In genomic region chr16:15714393-15715172, GRCh38 we compare ENCODE assay signal across 20 cellular contexts.
A peak's percentile ranks its signal among the peaks of the same experiment; 100 is the strongest.
DNase-seq lines count a peak whose midpoint lies in the region; ATAC-seq, FAIRE-seq and TF ChIP-seq lines count a peak whose summit lies in the region.
"Had no signal": no experiment of that assay in that cellular context is flagged by ENCODE, and none has a peak within 500 bp of the region (broad histone marks: within the 10 kb centered on the region; RNA-seq: fewer than 3 reads in every experiment).

No MANE protein-coding gene starts in this region.

- in situ Hi-C loops in HepG2 (cut with HindIII; ENCODE audit: extremely low pct_ligation_motif_present, low pct_unique_long_range_greater_than_20kb): no loop called here

- no peaks in the 10 kb centered on the region for H3K27me3 ChIP-seq in HepG2 (ENCODE audit: control insufficient read depth in 1 of 2, insufficient read depth in 2 of 2, low read length in 2 of 2)
- no peaks in the 10 kb centered on the region for H3K27me3 ChIP-seq in right lobe of liver
- no peaks in the 10 kb centered on the region for H3K27me3 ChIP-seq in esophagus muscularis mucosa
- no peaks in the 10 kb centered on the region for H3K27me3 ChIP-seq in stomach smooth muscle (ENCODE audit: control insufficient read depth in 1 of 2, insufficient read depth in 2 of 2, low read length in 2 of 2)
- H3K27me3 ChIP-seq in vagina: no peaks in the 10 kb centered on the region

- H3K36me3 ChIP-seq in HepG2 (replicated peaks in 1 of 2; ENCODE audit: control insufficient read depth in 1 of 2, insufficient read depth in 2 of 2, low read length in 2 of 2) (peaks cover 9 to 13% of the 10 kb centered on the region in 2 experiments; a peak in 3 of 5 replicates), right lobe of liver (no peaks in the 10 kb centered on the region), esophagus muscularis mucosa (peaks cover 48 to 100% (median 91%) of the 10 kb centered on the region in 4 donors), stomach smooth muscle (ENCODE audit: control insufficient read depth in 2 of 2, insufficient read depth in 2 of 2, low read length in 2 of 2) (peaks cover 88 to 95% of the 10 kb centered on the region in 2 donors), vagina (peaks cover 0 to 50% of the 10 kb centered on the region in 2 donors)

- H3K4me1 ChIP-seq in HepG2 (ENCODE audit: insufficient read depth, low read length): no peaks in the 10 kb centered on the region
- H3K4me1 ChIP-seq in right lobe of liver: no peaks in the 10 kb centered on the region
- peaks cover 0 to 54% (median 37%) of the 10 kb centered on the region in 4 donors for H3K4me1 ChIP-seq in esophagus muscularis mucosa
- peaks cover 34% of the 10 kb centered on the region for H3K4me1 ChIP-seq in stomach smooth muscle (ENCODE audit: control insufficient read depth, insufficient read depth, low read length)
- H3K4me1 ChIP-seq in vagina: peaks cover 4% of the 10 kb centered on the region

- TF ChIP-seq CTCF in HepG2 (CRISPR knock-in tag; IDR thresholded peaks at IDR 0.05): no peak
- TF ChIP-seq CTCF in right lobe of liver (IDR thresholded peaks at IDR 0.05): no peak
- TF ChIP-seq CTCF in esophagus muscularis mucosa (IDR thresholded peaks at IDR 0.05): no peak
- TF ChIP-seq CTCF in vagina (IDR thresholded peaks at IDR 0.05): no peak

- no peak overlapping the region for H3K4me2 ChIP-seq in HepG2 (ENCODE audit: low read depth, low read length)

- H3K4me3 ChIP-seq in HepG2 (replicated peaks in 1 of 3; ENCODE audit: insufficient read depth in 1 of 3, low read depth in 2 of 3, low read length in 3 of 3) (no peak overlapping the region), right lobe of liver (no peak overlapping the region), esophagus muscularis mucosa (no peak overlapping the region), stomach smooth muscle (ENCODE audit: low read length in 2 of 2) (no peak overlapping the region), vagina (no peak overlapping the region)
- H3K4me3 ChIP-seq: GM12878 had no signal

- no TSS peak for BruUV-seq in HepG2 (replicated peaks; lab: Mats Ljungman, UMichigan)

- no peak for ATAC-seq in HepG2
- no peak for ATAC-seq in right lobe of liver
- peak; percentile 5 for ATAC-seq in T-helper 17 cell
- no peak for ATAC-seq in activated T-helper 17 cell treated with anti-CD3 and anti-CD28 coated beads, Interleukin-2, amount 50 U/mL, for 72 hours (replicated peaks)
- ATAC-seq: GM12878, PC-3 had no signal

- no peak overlapping the region for H3K27ac Mint-ChIP-seq in T-helper 17 cell
- H3K27ac Mint-ChIP-seq in activated T-helper 17 cell treated with anti-CD3 and anti-CD28 coated beads, Interleukin-2, amount 50 U/mL, for 72 hours: no peak overlapping the region

- CTCF ChIA-PET in HepG2 (lab: Yijun Ruan, JAX; ENCODE audit: low intra/inter-chr PET ratio, low total read pairs): no interaction called here

- FAIRE-seq in HepG2 (lab: Jason Lieb, UNC): no peak
- FAIRE-seq: A204.1, GM12878 had no signal

- POLR2A ChIA-PET in HepG2 (lab: Yijun Ruan, JAX): no interaction called here

- H2AFZ ChIP-seq in HepG2 (ENCODE audit: low read length): no peak overlapping the region

- WGBS in HepG2 (ENCODE audit: low lambda C conversion rate): 94% methylated on average over 29 of the region's 29 CpGs
- 69% methylated on average over 2 of the region's 29 CpGs for WGBS in right lobe of liver (ENCODE audit: insufficient coverage, low coverage, low lambda C conversion rate, missing lambda C conversion rate)
- 66% methylated on average over 11 of the region's 29 CpGs for WGBS in esophagus muscularis mucosa

- TF ChIP-seq EP300 in HepG2 (IDR thresholded peaks at IDR 0.05; ENCODE audit: low read depth in 2 of 2, low read length in 2 of 2) (no peak), HepG2 (CRISPR knock-in tag; IDR thresholded peaks at IDR 0.05; ENCODE audit: borderline replicate concordance) (no peak), esophagus muscularis mucosa (IDR thresholded peaks at IDR 0.05) (no peak)

- H3K9ac ChIP-seq in HepG2 (ENCODE audit: insufficient read depth, low read depth, low read length) (no peak overlapping the region), stomach smooth muscle (ENCODE audit: low read length in 2 of 2) (no peak overlapping the region)

- H3K27ac ChIP-seq in HepG2 (ENCODE audit: extremely low read length, insufficient read depth, low read length) (no peak overlapping the region), right lobe of liver (no peak overlapping the region), esophagus muscularis mucosa (replicated peaks in 1 of 4) (peak overlapping the region; percentile 25 to 68 (median 38)), stomach smooth muscle (ENCODE audit: low read length) (peak overlapping the region; percentile 37), vagina (no peak overlapping the region)

- H3K36me3 Mint-ChIP-seq in T-helper 17 cell (ENCODE audit: low read depth): peaks cover 3% of the 10 kb centered on the region
- H3K36me3 Mint-ChIP-seq in activated T-helper 17 cell treated with anti-CD3 and anti-CD28 coated beads, Interleukin-2, amount 50 U/mL, for 72 hours (ENCODE audit: low read depth): peaks cover 48% of the 10 kb centered on the region

- H3K9me3 Mint-ChIP-seq in activated T-helper 17 cell treated with anti-CD3 and anti-CD28 coated beads, Interleukin-2, amount 50 U/mL, for 72 hours: no peaks in the 10 kb centered on the region

- peak overlapping the region; percentile 61 for H3K4me3 Mint-ChIP-seq in T-helper 17 cell
- H3K4me3 Mint-ChIP-seq in activated T-helper 17 cell treated with anti-CD3 and anti-CD28 coated beads, Interleukin-2, amount 50 U/mL, for 72 hours: no peak overlapping the region

- H3K9me3 ChIP-seq in HepG2 (ENCODE audit: low read length) (no peaks in the 10 kb centered on the region), right lobe of liver (no peaks in the 10 kb centered on the region), T-helper 17 cell (ENCODE audit: control insufficient read depth, low read length, poor library complexity, severe bottlenecking) (no peaks in the 10 kb centered on the region), esophagus muscularis mucosa (no peaks in the 10 kb centered on the region), stomach smooth muscle (ENCODE audit: control insufficient read depth in 2 of 2, low read length in 2 of 2) (no peaks in the 10 kb centered on the region), vagina (no peaks in the 10 kb centered on the region)

- peaks cover 19% of the 10 kb centered on the region for H3K4me1 Mint-ChIP-seq in T-helper 17 cell
- peaks cover 8% of the 10 kb centered on the region for H3K4me1 Mint-ChIP-seq in activated T-helper 17 cell treated with anti-CD3 and anti-CD28 coated beads, Interleukin-2, amount 50 U/mL, for 72 hours

- TF ChIP-seq POLR2A in HepG2 (IDR thresholded peaks at IDR 0.05; ENCODE audit: insufficient read depth in 1 of 2, low read depth in 2 of 2, low read length in 2 of 2) (no peak), right lobe of liver (IDR thresholded peaks at IDR 0.05) (no peak), esophagus muscularis mucosa (IDR thresholded peaks at IDR 0.05; ENCODE audit: low read depth) (no peak), vagina (IDR thresholded peaks at IDR 0.05) (no peak)

- TF ChIP-seq RAD21 in HepG2 (CRISPR knock-in tag; IDR thresholded peaks at IDR 0.05): no peak

- no peaks in the 10 kb centered on the region for H4K20me1 ChIP-seq in HepG2 (ENCODE audit: insufficient read depth, low read length)

- DNase-seq in HepG2 (ENCODE audit: low spot score): no peak
- DNase-seq in right lobe of liver: no peak
- no peak for DNase-seq in T-helper 17 cell
- no peak for DNase-seq in esophagus muscularis mucosa (ENCODE audit: extremely low spot score)
- DNase-seq in RPMI8226: no peak
- DNase-seq in vagina (ENCODE audit: extremely low spot score in 2 of 2): no peak
- DNase-seq: Calu3; CD4-positive, alpha-beta memory T cell; DMS53; EL; KG1; NCI-H1694 treated with DMSO at 0.1 percent for 48 hours; NCI-H2227 treated with DMSO at 0.1 percent for 48 hours; NCI-H524; NCI-H82; PC-3 had no signal

- H3K27me3 Mint-ChIP-seq in T-helper 17 cell: no peaks in the 10 kb centered on the region
- no peaks in the 10 kb centered on the region for H3K27me3 Mint-ChIP-seq in activated T-helper 17 cell treated with anti-CD3 and anti-CD28 coated beads, Interleukin-2, amount 50 U/mL, for 72 hours
- H3K27me3 Mint-ChIP-seq: CD4-positive, alpha-beta memory T cell had no signal

- intact Hi-C loops in HepG2 (cut with micrococcal nuclease; ENCODE audit: unreplicated experiment) (no loop called here), right lobe of liver (cut with DNase I) (no loop called here), esophagus muscularis mucosa (cut with DNase I) (no loop called here), vagina (cut with DNase I) (loop anchor here (2.0 kb wide), 1 partner anchor 62 kb away; no protein-coding TSS in a partner anchor)

- H3K79me2 ChIP-seq in HepG2 (ENCODE audit: insufficient read depth, low read length): no peaks in the 10 kb centered on the region

TF ChIP-seq in HepG2, 621 proteins besides CTCF, POLR2A, EP300 and RAD21:
- TF ChIP-seq SP140L (CRISPR knock-in tag; IDR thresholded peaks at IDR 0.05; ENCODE audit: borderline replicate concordance): no peak
- TF ChIP-seq, protein P1, sequence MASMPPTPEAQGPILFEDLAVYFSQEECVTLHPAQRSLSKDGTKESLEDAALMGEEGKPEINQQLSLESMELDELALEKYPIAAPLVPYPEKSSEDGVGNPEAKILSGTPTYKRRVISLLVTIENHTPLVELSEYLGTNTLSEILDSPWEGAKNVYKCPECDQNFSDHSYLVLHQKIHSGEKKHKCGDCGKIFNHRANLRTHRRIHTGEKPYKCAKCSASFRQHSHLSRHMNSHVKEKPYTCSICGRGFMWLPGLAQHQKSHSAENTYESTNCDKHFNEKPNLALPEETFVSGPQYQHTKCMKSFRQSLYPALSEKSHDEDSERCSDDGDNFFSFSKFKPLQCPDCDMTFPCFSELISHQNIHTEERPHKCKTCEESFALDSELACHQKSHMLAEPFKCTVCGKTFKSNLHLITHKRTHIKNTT (CRISPR knock-in tag; IDR thresholded peaks at IDR 0.05): no peak
- no peak for TF ChIP-seq STAG1 (CRISPR knock-in tag; IDR thresholded peaks at IDR 0.05)
- TF ChIP-seq AGO2 (optimal IDR thresholded peaks at IDR 0.05; ENCODE audit: low read depth, low read length): peak; percentile 64
TF ChIP-seq in HepG2: peak in this region for 1.

Comparison
In these comparisons a context has a peak if more than half of its experiments do, and no peak if none do; other contexts are left out.
1. H3K27ac ChIP-seq: peak in esophagus muscularis mucosa (4 of 4) and stomach smooth muscle (single experiment); none in HepG2 (single experiment), right lobe of liver (0 of 3) and vagina (single experiment).